In the genomic region with DNA sequence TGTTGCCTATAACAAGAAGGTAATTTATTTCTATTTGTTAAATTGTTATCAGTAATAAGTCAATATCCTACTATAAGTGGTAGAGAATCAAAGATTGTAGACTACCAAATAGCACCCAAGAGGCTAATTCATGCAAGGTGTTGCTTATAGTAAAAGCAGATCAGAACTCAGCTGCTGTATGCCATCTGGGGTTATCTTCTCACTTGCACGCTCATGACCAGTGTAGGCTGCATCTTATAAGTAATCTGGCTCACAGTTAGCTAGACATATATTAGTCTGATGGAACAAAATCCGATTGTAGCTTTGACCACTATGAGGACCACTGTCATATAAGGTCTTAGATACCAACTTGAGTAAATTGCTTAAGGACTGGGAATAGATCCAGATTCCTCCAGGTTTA, we compare ENCODE assay signal across 21 cellular contexts. TPM values are rescaled to one million over a fixed set of nuclear protein-coding genes. Genes with fewer than 3 reads are reported as not detected.
DNase-seq lines count a peak whose midpoint lies in the region; ATAC-seq and TF ChIP-seq lines count a peak whose summit lies in the region.
"Had no signal": no experiment of that assay in that cellular context is flagged by ENCODE, and none has a peak within 500 bp of the region (broad histone marks: within the 10 kb centered on the region; RNA-seq: fewer than 3 reads in every experiment).

No MANE protein-coding gene starts in this region.

- H3K4me1 ChIP-seq in OCI-LY3 (ENCODE audit: low read length), result peaks cover 62% of the 10 kb centered on the region
- peaks cover 38% of the 10 kb centered on the region for H3K4me1 ChIP-seq in foreskin keratinocyte

- no peaks in the 10 kb centered on the region for H3K27me3 Mint-ChIP-seq in activated CD8-positive, alpha-beta T cell treated with anti-CD3 and anti-CD28 coated beads for 36 hours
- no peaks in the 10 kb centered on the region for H3K27me3 Mint-ChIP-seq in activated CD8-positive, alpha-beta T cell treated with anti-CD3 and anti-CD28 coated beads, Interleukin-2, amount 10 ng/mL, durations not matched to agents 7 days and 5 days (ENCODE audit: low read depth)
- no peaks in the 10 kb centered on the region for H3K27me3 Mint-ChIP-seq in CD4-positive, alpha-beta T cell
- H3K27me3 Mint-ChIP-seq: naive thymus-derived CD8-positive, alpha-beta T cell had no signal

- peaks cover 87% of the 10 kb centered on the region for H3K4me1 Mint-ChIP-seq in activated CD8-positive, alpha-beta T cell treated with anti-CD3 and anti-CD28 coated beads for 36 hours (ENCODE audit: low read depth)
- peaks cover 90% of the 10 kb centered on the region for H3K4me1 Mint-ChIP-seq in activated CD8-positive, alpha-beta T cell treated with anti-CD3 and anti-CD28 coated beads, Interleukin-2, amount 10 ng/mL, durations not matched to agents 7 days and 5 days (ENCODE audit: low read depth)
- peaks cover 95% of the 10 kb centered on the region for H3K4me1 Mint-ChIP-seq in CD4-positive, alpha-beta T cell (ENCODE audit: low read depth)

- intact Hi-C loops in activated CD8-positive, alpha-beta T cell treated with anti-CD3 and anti-CD28 coated beads for 36 hours (cut with micrococcal nuclease), result loop anchor here (5.0 kb wide), 1 partner anchor 37 kb away; no protein-coding TSS in a partner anchor
- intact Hi-C loops in CD4-positive, alpha-beta T cell (cut with DNase I, micrococcal nuclease), result loop anchor here (2.0 to 5.0 kb wide), 2 partner anchors 17 to 47 kb away; partner anchors contain the start of gene TOP1 (in 1 of the 2)

- no peak for DNase-seq in activated CD8-positive, alpha-beta T cell treated with anti-CD3 and anti-CD28 coated beads for 36 hours
- DNase-seq in activated CD8-positive, alpha-beta T cell treated with anti-CD3 and anti-CD28 coated beads, Interleukin-2, amount 10 ng/mL, durations not matched to agents 7 days and 5 days, result no peak
- DNase-seq in CD4-positive, alpha-beta T cell, result no peak
- DNase-seq in foreskin keratinocyte (no peak), SKM-1 (lab: John Stamatoyannopoulos, UW; ENCODE audit: unreplicated experiment) (no peak), NCI-H2196 (lab: John Stamatoyannopoulos, UW; ENCODE audit: unreplicated experiment) (no peak)
- DNase-seq: activated CD4-positive, alpha-beta T cell treated with anti-CD3 and anti-CD28 coated beads for 4 hours; activated effector memory CD4-positive, alpha-beta T cell treated with anti-CD3 and anti-CD28 coated beads, Interleukin-2, amount 50 U/mL, for 16 hours; AML-193; body of pancreas; dorsolateral prefrontal cortex; GDM1; midbrain; naive thymus-derived CD8-positive, alpha-beta T cell; NCI-H1092; NCI-H187 treated with DMSO at 0.1 percent for 48 hours; stimulated activated naive CD8-positive, alpha-beta T cell treated with anti-CD3 and anti-CD28 coated beads, Interleukin-15, Interleukin-2, amounts not matched to agents 100 U/mL and 50 U/mL, for 24 hours; T-helper 2 cell had no signal

- no peak overlapping the region for H3K4me3 Mint-ChIP-seq in activated CD8-positive, alpha-beta T cell treated with anti-CD3 and anti-CD28 coated beads for 36 hours
- H3K4me3 Mint-ChIP-seq in activated CD8-positive, alpha-beta T cell treated with anti-CD3 and anti-CD28 coated beads, Interleukin-2, amount 10 ng/mL, durations not matched to agents 7 days and 5 days, result no peak overlapping the region
- H3K4me3 Mint-ChIP-seq in CD4-positive, alpha-beta T cell, result no peak overlapping the region

- H3K4me3 ChIP-seq in OCI-LY3 (ENCODE audit: low read length), result peak overlapping the region; percentile 71
- H3K4me3 ChIP-seq: body of pancreas, dorsolateral prefrontal cortex, SK-N-MC had no signal

- H3K36me3 Mint-ChIP-seq in activated CD8-positive, alpha-beta T cell treated with anti-CD3 and anti-CD28 coated beads for 36 hours (ENCODE audit: low read depth), result peaks cover 28% of the 10 kb centered on the region
- peaks cover 36% of the 10 kb centered on the region for H3K36me3 Mint-ChIP-seq in activated CD8-positive, alpha-beta T cell treated with anti-CD3 and anti-CD28 coated beads, Interleukin-2, amount 10 ng/mL, durations not matched to agents 7 days and 5 days (ENCODE audit: low read depth)
- peaks cover 5% of the 10 kb centered on the region for H3K36me3 Mint-ChIP-seq in CD4-positive, alpha-beta T cell (ENCODE audit: low read depth)
- H3K36me3 Mint-ChIP-seq: naive thymus-derived CD8-positive, alpha-beta T cell had no signal

- no peak for TF ChIP-seq CTCF in activated CD8-positive, alpha-beta T cell treated with anti-CD3 and anti-CD28 coated beads for 36 hours (IDR thresholded peaks at IDR 0.05)
- no peak for TF ChIP-seq CTCF in CD4-positive, alpha-beta T cell (IDR thresholded peaks at IDR 0.05)
- TF ChIP-seq CTCF in OCI-LY3 (IDR thresholded peaks at IDR 0.05; ENCODE audit: low read depth, low read length) (no peak), foreskin keratinocyte (conservative IDR thresholded peaks at IDR 0.05) (no peak)

- H3K9me3 Mint-ChIP-seq in activated CD8-positive, alpha-beta T cell treated with anti-CD3 and anti-CD28 coated beads for 36 hours, result no peaks in the 10 kb centered on the region
- H3K9me3 Mint-ChIP-seq in activated CD8-positive, alpha-beta T cell treated with anti-CD3 and anti-CD28 coated beads, Interleukin-2, amount 10 ng/mL, durations not matched to agents 7 days and 5 days (ENCODE audit: insufficient read depth), result no peaks in the 10 kb centered on the region
- no peaks in the 10 kb centered on the region for H3K9me3 Mint-ChIP-seq in CD4-positive, alpha-beta T cell
- H3K9me3 Mint-ChIP-seq: naive thymus-derived CD8-positive, alpha-beta T cell had no signal

- H3K79me2 ChIP-seq in OCI-LY3 (ENCODE audit: low read length), result peaks cover 100% of the 10 kb centered on the region

- H3K9me3 ChIP-seq in CD4-positive, alpha-beta T cell (ENCODE audit: control insufficient read depth, low read length), result no peaks in the 10 kb centered on the region
- no peaks in the 10 kb centered on the region for H3K9me3 ChIP-seq in OCI-LY3 (ENCODE audit: insufficient read depth, low read length)
- H3K9me3 ChIP-seq: body of pancreas had no signal

- POLR2A ChIA-PET in activated CD8-positive, alpha-beta T cell treated with anti-CD3 and anti-CD28 coated beads for 36 hours (lab: Charles Lee), result interaction anchor here (0.8 to 2.7 kb wide), 3 partner anchors 14 to 213 kb away, joined by 3 to 9 read pairs (median 3); no protein-coding TSS in a partner anchor
- POLR2A ChIA-PET in activated CD8-positive, alpha-beta T cell treated with anti-CD3 and anti-CD28 coated beads, Interleukin-2, amount 10 ng/mL, durations not matched to agents 7 days and 5 days (lab: Charles Lee), result interaction anchor here (0.9 to 1.8 kb wide), 3 partner anchors 10 to 14 kb away, joined by 3 to 7 read pairs (median 3); no protein-coding TSS in a partner anchor
- POLR2A ChIA-PET in CD4-positive, alpha-beta T cell (lab: Charles Lee), result interaction anchor here (1.5 to 1.7 kb wide), 2 partner anchors 10 to 16 kb away, joined by 4 to 5 read pairs; no protein-coding TSS in a partner anchor

- no peaks in the 10 kb centered on the region for H3K27me3 ChIP-seq in CD4-positive, alpha-beta T cell (ENCODE audit: control insufficient read depth, insufficient read depth, low read length)
- H3K27me3 ChIP-seq in OCI-LY3 (ENCODE audit: low read depth, low read length) (no peaks in the 10 kb centered on the region), foreskin keratinocyte (no peaks in the 10 kb centered on the region)
- H3K27me3 ChIP-seq: body of pancreas, dorsolateral prefrontal cortex had no signal

- no peak overlapping the region for H3K27ac ChIP-seq in CD4-positive, alpha-beta T cell (ENCODE audit: low read depth, low read length)
- H3K27ac ChIP-seq in OCI-LY3 (ENCODE audit: low read length) (peak overlapping the region; percentile 90), foreskin keratinocyte (peak overlapping the region; percentile 6)
- H3K27ac ChIP-seq: body of pancreas had no signal

- H3K4me2 ChIP-seq in OCI-LY3 (ENCODE audit: low read length), result peak overlapping the region; percentile 90

- peak overlapping the region; percentile 54 for H3K27ac Mint-ChIP-seq in activated CD8-positive, alpha-beta T cell treated with anti-CD3 and anti-CD28 coated beads for 36 hours
- H3K27ac Mint-ChIP-seq in activated CD8-positive, alpha-beta T cell treated with anti-CD3 and anti-CD28 coated beads, Interleukin-2, amount 10 ng/mL, durations not matched to agents 7 days and 5 days, result no peak overlapping the region
- peak overlapping the region; percentile 69 for H3K27ac Mint-ChIP-seq in CD4-positive, alpha-beta T cell

- peaks cover 28% of the 10 kb centered on the region for H3K36me3 ChIP-seq in OCI-LY3 (replicated peaks; ENCODE audit: low read depth, low read length)

- no peak overlapping the region for H2AFZ ChIP-seq in OCI-LY3 (ENCODE audit: low read depth, low read length)

- CTCF ChIA-PET in activated CD8-positive, alpha-beta T cell treated with anti-CD3 and anti-CD28 coated beads for 36 hours (lab: Charles Lee), result interaction anchor here (0.9 to 5.2 kb wide), 8 partner anchors 8 to 82 kb away, joined by 3 to 30 read pairs (median 10); no protein-coding TSS in a partner anchor
- CTCF ChIA-PET in activated CD8-positive, alpha-beta T cell treated with anti-CD3 and anti-CD28 coated beads, Interleukin-2, amount 10 ng/mL, durations not matched to agents 7 days and 5 days (lab: Charles Lee), result interaction anchor here (0.8 to 10.4 kb wide), 11 partner anchors 11 to 89 kb away, joined by 3 to 141 read pairs (median 5); partner anchors contain the start of gene TOP1
- CTCF ChIA-PET in CD4-positive, alpha-beta T cell (lab: Charles Lee), result interaction anchor here (2.4 kb wide), 1 partner anchor 14 kb away, joined by 10 read pairs; no protein-coding TSS in a partner anchor

- H4K20me1 ChIP-seq in OCI-LY3 (ENCODE audit: insufficient read depth, low read length), result peaks cover 59% of the 10 kb centered on the region

- H3K9ac ChIP-seq in OCI-LY3 (ENCODE audit: low read length), result peak overlapping the region; percentile 74

- no peak for ATAC-seq in activated CD8-positive, alpha-beta T cell treated with anti-CD3 and anti-CD28 coated beads for 36 hours
- no peak for ATAC-seq in activated CD8-positive, alpha-beta T cell treated with anti-CD3 and anti-CD28 coated beads, Interleukin-2, amount 10 ng/mL, durations not matched to agents 7 days and 5 days
- no peak for ATAC-seq in CD4-positive, alpha-beta T cell (ENCODE audit: poor library complexity)
- ATAC-seq in foreskin keratinocyte (no peak), GM18873 (IDR thresholded peaks at IDR 0.05; ENCODE audit: low FRiP score, unreplicated experiment) (no peak)
- ATAC-seq: body of pancreas; naive thymus-derived CD8-positive, alpha-beta T cell had no signal

RNA-seq across cellular contexts. Expression of gene TOP1, which starts 17.1 kb away (rescaled TPM):
- total RNA-seq in activated CD8-positive, alpha-beta T cell treated with anti-CD3 and anti-CD28 coated beads for 36 hours, result 10 to 100 TPM; 81.0 to 81.1 TPM
- 10 to 100 TPM; 89.1 to 91.5 TPM for total RNA-seq in activated CD8-positive, alpha-beta T cell treated with anti-CD3 and anti-CD28 coated beads, Interleukin-2, amount 10 ng/mL, durations not matched to agents 7 days and 5 days
- 10 to 100 TPM; 37.6 to 41.7 TPM for total RNA-seq in CD4-positive, alpha-beta T cell
- total RNA-seq in foreskin keratinocyte, result 70.0 and 75.8 TPM in 2 replicates
- polyA plus RNA-seq in foreskin keratinocyte, result 26.4 and 32.2 TPM in 2 replicates
